8 cellular contexts compared by ENCODE assay signal in the genomic region with DNA sequence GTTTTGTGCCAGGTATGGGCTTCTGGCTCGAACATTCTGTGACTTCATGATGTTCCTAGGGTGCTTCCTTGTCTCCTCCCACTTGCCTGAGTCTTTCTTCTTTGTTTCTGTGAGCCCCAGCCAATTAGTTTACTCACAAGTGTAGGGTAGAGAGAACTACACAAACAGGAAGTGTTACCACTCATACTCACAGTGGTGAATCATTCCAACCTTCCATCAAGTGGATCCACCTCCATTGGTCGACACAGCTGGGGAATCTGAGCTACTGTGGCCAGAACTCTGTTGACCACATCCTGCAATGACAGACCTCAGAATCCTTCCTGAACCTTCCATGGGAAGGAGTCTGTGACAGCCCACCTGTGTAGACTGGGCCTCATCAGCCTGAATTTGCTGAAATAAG.
DNase-seq lines count a peak whose midpoint lies in the region; ATAC-seq and TF ChIP-seq lines count a peak whose summit lies in the region.

No MANE protein-coding gene starts in this region.

- peak; percentile 94 for DNase-seq in EL
- peak; percentile 88 to 89 for DNase-seq in SJSA1 (ENCODE audit: low read depth in 1 of 2, low spot score in 2 of 2)
- DNase-seq in islet precursor cell: peak; percentile 91
- no peak for DNase-seq in anterior cingulate cortex (lab: John Stamatoyannopoulos, UW)
- no peak for DNase-seq in GM13977 (ENCODE audit: low spot score)
- no peak for DNase-seq in NCI-H187 (lab: John Stamatoyannopoulos, UW)
- no peak for DNase-seq in NCI-H524 (lab: John Stamatoyannopoulos, UW)

- in situ Hi-C loops in GM13977 (cut with MboI; ENCODE audit: low pct_unique_long_range_greater_than_20kb, low sequenced_read_pairs, unreplicated experiment): no loop called here

- H3K27me3 ChIP-seq in SJSA1 (replicated peaks): no peaks in the 10 kb centered on the region

- no peaks in the 10 kb centered on the region for H3K36me3 ChIP-seq in SJSA1

- peak; percentile 87 for ATAC-seq in HG02870 (IDR thresholded peaks at IDR 0.05; ENCODE audit: unreplicated experiment)

- no peak overlapping the region for H3K4me3 ChIP-seq in SJSA1

- H3K9me3 ChIP-seq in SJSA1 (replicated peaks): 0 out of 2 replicates have a peak, but pooled peaks cover 2% of the 10 kb centered on the region

- H3K4me1 ChIP-seq in SJSA1 (replicated peaks): peaks cover 48% of the 10 kb centered on the region

- H3K27ac ChIP-seq in SJSA1: peak overlapping the region; percentile 85

- no peak for TF ChIP-seq CTCF in GM13977 (IDR thresholded peaks at IDR 0.05; ENCODE audit: extremely low read depth, insufficient read depth, missing control alignments)

Comparison
In these comparisons a context has a peak if more than half of its experiments do, and no peak if none do; other contexts are left out.
1. DNase-seq: peak in EL (single experiment), SJSA1 (2 of 2) and islet precursor cell (single experiment); none in anterior cingulate cortex (0 of 58), GM13977 (single experiment), NCI-H187 (0 of 2) and NCI-H524 (0 of 2).